In the genomic region with DNA sequence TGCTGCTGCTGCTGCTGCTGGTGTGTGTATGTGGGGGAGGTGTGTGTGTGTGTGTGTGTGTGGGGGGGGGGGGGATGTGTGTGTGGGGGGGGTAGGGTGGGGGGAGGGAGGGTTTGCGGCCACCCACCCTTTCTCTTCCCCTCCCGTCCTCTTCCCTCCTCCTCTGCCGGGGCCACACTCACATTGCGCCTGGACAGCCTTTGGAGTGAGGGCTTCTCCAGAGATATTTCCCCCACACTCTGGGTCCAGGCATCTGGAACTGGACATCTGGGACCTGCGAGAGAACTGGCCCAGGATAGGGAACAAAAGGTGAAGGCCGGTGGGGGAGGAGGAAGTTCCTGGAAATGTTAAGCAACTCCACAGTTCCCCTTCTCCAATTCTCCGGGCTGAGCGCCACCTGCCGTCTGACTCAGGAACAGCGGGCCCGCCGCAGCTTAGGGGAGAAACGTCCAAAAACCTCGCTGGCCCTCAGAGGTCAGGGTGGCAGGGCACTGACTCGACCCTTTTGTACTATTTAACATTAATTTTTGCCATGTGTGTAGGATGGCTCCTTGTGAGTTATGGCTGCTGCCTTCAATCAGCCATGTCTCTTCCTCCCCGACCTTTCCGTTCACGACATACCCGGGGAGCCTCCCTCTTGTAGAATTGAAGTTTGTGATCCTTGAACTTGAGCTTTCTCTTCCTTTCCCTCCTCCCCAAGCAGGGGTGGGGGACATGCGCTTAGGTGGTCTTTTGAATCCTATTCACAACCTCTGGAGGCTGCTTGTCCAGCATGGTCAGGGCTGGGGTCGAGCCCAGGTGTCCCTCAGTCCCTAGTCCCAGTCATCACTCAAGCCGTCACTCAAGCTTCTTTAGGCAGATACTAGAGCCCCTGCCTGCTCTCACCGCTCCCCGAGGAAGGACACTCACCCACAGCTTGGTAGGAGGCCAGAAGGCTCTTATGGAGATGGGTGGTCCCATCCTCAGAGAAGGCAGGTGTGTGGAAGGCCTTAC, we compare ENCODE assay signal across 1 cellular context.
TF ChIP-seq lines count a peak whose summit lies in the region.

A gene with protein sequence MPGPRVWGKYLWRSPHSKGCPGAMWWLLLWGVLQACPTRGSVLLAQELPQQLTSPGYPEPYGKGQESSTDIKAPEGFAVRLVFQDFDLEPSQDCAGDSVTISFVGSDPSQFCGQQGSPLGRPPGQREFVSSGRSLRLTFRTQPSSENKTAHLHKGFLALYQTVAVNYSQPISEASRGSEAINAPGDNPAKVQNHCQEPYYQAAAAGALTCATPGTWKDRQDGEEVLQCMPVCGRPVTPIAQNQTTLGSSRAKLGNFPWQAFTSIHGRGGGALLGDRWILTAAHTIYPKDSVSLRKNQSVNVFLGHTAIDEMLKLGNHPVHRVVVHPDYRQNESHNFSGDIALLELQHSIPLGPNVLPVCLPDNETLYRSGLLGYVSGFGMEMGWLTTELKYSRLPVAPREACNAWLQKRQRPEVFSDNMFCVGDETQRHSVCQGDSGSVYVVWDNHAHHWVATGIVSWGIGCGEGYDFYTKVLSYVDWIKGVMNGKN (minus strand): TSS at position 287 of the 993 bp plus-strand sequence. CDS start 34 bp downstream, at position 253.

TF ChIP-seq in H1, 55 proteins besides CTCF, POLR2A, EP300 and RAD21:
- TF ChIP-seq YY1 (IDR thresholded peaks at IDR 0.05; ENCODE audit: low read depth, low read length) (peak; percentile 37; the same call in 1 of the 2 replicates), CEBPB (IDR thresholded peaks at IDR 0.05; ENCODE audit: low read depth, low read length) (peak; percentile 98), CHD2 (IDR thresholded peaks at IDR 0.05; ENCODE audit: low read length) (0 out of 2 replicates have a peak, but pooled peaks have one; percentile 38), SIN3A (conservative IDR thresholded peaks at IDR 0.05 in 1 of 2, IDR thresholded peaks at IDR 0.05 in 1 of 2; ENCODE audit: low read depth in 1 of 2, low read length in 2 of 2) (peak; percentile 33 to 36; a peak in 1 of 4 replicates), NANOG (IDR thresholded peaks at IDR 0.05; ENCODE audit: insufficient read depth, low read depth, low read length, poor library complexity, severe bottlenecking) (no peak), KDM5A (IDR thresholded peaks at IDR 0.05; ENCODE audit: low read length) (no peak), TAF1 (IDR thresholded peaks at IDR 0.05; ENCODE audit: low read depth, low read length) (peak; percentile 37; the same call in 1 of the 2 replicates)
TF ChIP-seq in H1: peak in this region for 5.
